ENCODE assay signal across 8 cellular contexts in the genomic region with DNA sequence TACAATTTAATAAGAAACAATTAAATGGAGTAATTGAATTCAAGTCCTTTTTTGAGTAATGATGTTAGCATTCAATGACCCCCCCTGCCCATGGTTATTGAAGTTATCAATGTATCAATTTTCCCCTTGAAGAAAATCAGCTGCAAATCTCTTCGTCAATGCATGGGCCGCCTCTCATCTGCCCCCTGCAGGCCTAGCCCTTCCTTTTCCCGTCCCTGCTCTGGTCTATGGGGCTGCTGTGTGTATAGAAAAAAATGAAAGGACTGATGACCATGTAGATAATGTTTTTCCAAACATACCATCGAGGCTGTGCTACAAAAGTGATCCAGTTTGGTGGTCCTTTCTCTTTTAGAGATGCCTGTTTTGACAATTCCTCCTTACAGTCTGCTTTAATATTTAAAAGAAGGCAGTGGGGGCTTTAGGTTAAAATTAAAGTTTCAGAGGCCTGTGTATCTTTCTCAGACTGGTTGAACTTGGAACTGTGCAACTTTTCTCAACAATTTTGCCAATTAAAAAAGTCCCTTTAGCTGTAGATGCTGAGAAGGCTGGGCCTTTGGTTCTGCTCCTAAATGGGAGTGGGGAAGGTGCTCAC.
A peak's percentile ranks its signal among the peaks of the same experiment; 100 is the strongest.
DNase-seq lines count a peak whose midpoint lies in the region; ATAC-seq, FAIRE-seq and TF ChIP-seq lines count a peak whose summit lies in the region.

No MANE protein-coding gene starts in this region.

- peak; percentile 61 for ATAC-seq in GM18868 (IDR thresholded peaks at IDR 0.05; ENCODE audit: unreplicated experiment)
- ATAC-seq in gastroesophageal sphincter = no peak

- TF ChIP-seq CTCF in BE2C (IDR thresholded peaks at IDR 0.05; ENCODE audit: low read depth, low read length) = peak; percentile 91
- no peak for TF ChIP-seq CTCF in gastroesophageal sphincter (IDR thresholded peaks at IDR 0.05)

- peaks cover 26% of the 10 kb centered on the region for H3K27me3 ChIP-seq in BE2C
- no peaks in the 10 kb centered on the region for H3K27me3 ChIP-seq in gastroesophageal sphincter

- H3K27ac Mint-ChIP-seq in activated CD4-positive, alpha-beta T cell treated with anti-CD3 and anti-CD28 coated beads, Interleukin-2, amount 10 ng/mL, durations not matched to agents 7 days and 5 days = no peak overlapping the region

- DNase-seq in BE2C (peak; percentile 58), HTR-8/SVneo (ENCODE audit: insufficient read length, low spot score) (peak; percentile 24), islet precursor cell (peak; percentile 83), GM19238 (ENCODE audit: insufficient read length, low spot score) (no peak), EL (no peak)
- peak; percentile 38 for DNase-seq in activated CD4-positive, alpha-beta T cell treated with anti-CD3 and anti-CD28 coated beads, Interleukin-2, amount 10 ng/mL, durations not matched to agents 7 days and 5 days

- FAIRE-seq in HTR-8/SVneo (lab: Jason Lieb, UNC) = no peak

- H3K27me3 Mint-ChIP-seq in activated CD4-positive, alpha-beta T cell treated with anti-CD3 and anti-CD28 coated beads, Interleukin-2, amount 10 ng/mL, durations not matched to agents 7 days and 5 days = peaks cover 22% of the 10 kb centered on the region

- peaks cover 40% of the 10 kb centered on the region for H3K4me1 Mint-ChIP-seq in activated CD4-positive, alpha-beta T cell treated with anti-CD3 and anti-CD28 coated beads, Interleukin-2, amount 10 ng/mL, durations not matched to agents 7 days and 5 days

- CTCF ChIA-PET in activated CD4-positive, alpha-beta T cell treated with anti-CD3 and anti-CD28 coated beads, Interleukin-2, amount 10 ng/mL, durations not matched to agents 7 days and 5 days (lab: Charles Lee) = interaction anchor here (0.9 to 2.1 kb wide), 6 partner anchors 8 to 64 kb away, joined by 3 to 7 read pairs (median 4); no protein-coding TSS in a partner anchor

- H3K9me3 ChIP-seq in BE2C = no peaks in the 10 kb centered on the region
- peaks cover 0 to 5% (median 0%) of the 10 kb centered on the region in 3 donors for H3K9me3 ChIP-seq in gastroesophageal sphincter

- H3K4me3 ChIP-seq in BE2C (ENCODE audit: low read depth, low read length) (no peak overlapping the region), gastroesophageal sphincter (no peak overlapping the region)

- no peak overlapping the region for H3K4me3 Mint-ChIP-seq in activated CD4-positive, alpha-beta T cell treated with anti-CD3 and anti-CD28 coated beads, Interleukin-2, amount 10 ng/mL, durations not matched to agents 7 days and 5 days

- no peak for TF ChIP-seq EP300 in gastroesophageal sphincter (IDR thresholded peaks at IDR 0.05)

- 59 to 79% methylated on average over 3 to 4 of the region's 4 CpGs for WGBS in gastroesophageal sphincter (ENCODE audit: low coverage in 1 of 2), 2 donors

- H3K4me1 ChIP-seq in BE2C (no peaks in the 10 kb centered on the region), gastroesophageal sphincter (peaks cover 0 to 12% (median 0%) of the 10 kb centered on the region in 3 donors)

- no peaks in the 10 kb centered on the region for H3K36me3 Mint-ChIP-seq in activated CD4-positive, alpha-beta T cell treated with anti-CD3 and anti-CD28 coated beads, Interleukin-2, amount 10 ng/mL, durations not matched to agents 7 days and 5 days (ENCODE audit: low read depth)

- POLR2A ChIA-PET in activated CD4-positive, alpha-beta T cell treated with anti-CD3 and anti-CD28 coated beads, Interleukin-2, amount 10 ng/mL, durations not matched to agents 7 days and 5 days (lab: Charles Lee) = no interaction called here

- H3K36me3 ChIP-seq in BE2C = no peaks in the 10 kb centered on the region
- H3K36me3 ChIP-seq in gastroesophageal sphincter = no peaks in the 10 kb centered on the region

- no peak overlapping the region for H3K27ac ChIP-seq in gastroesophageal sphincter

- H3K9me3 Mint-ChIP-seq in activated CD4-positive, alpha-beta T cell treated with anti-CD3 and anti-CD28 coated beads, Interleukin-2, amount 10 ng/mL, durations not matched to agents 7 days and 5 days = no peaks in the 10 kb centered on the region

- TF ChIP-seq POLR2A in gastroesophageal sphincter (IDR thresholded peaks at IDR 0.05) = no peak

Comparison
In these comparisons a context has a peak if more than half of its experiments do, and no peak if none do; other contexts are left out.
1. DNase-seq: peak in BE2C (single experiment), HTR-8/SVneo (single experiment), activated CD4-positive, alpha-beta T cell treated with anti-CD3 and anti-CD28 coated beads, Interleukin-2, amount 10 ng/mL, durations not matched to agents 7 days and 5 days (single experiment) and islet precursor cell (single experiment); none in GM19238 (single experiment) and EL (single experiment).